Comparison of ENCODE assay signal across 8 cellular contexts in genomic region chr7:107579881-107580715, GRCh38. TPM values are rescaled to one million over a fixed set of nuclear protein-coding genes. Genes with fewer than 3 reads are reported as not detected.
DNase-seq lines count a peak whose midpoint lies in the region; ATAC-seq, FAIRE-seq and TF ChIP-seq lines count a peak whose summit lies in the region.

A gene with protein sequence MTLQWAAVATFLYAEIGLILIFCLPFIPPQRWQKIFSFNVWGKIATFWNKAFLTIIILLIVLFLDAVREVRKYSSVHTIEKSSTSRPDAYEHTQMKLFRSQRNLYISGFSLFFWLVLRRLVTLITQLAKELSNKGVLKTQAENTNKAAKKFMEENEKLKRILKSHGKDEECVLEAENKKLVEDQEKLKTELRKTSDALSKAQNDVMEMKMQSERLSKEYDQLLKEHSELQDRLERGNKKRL (plus strand): TSS chr7:107580246. CDS start chr7:107580773, 527 bp downstream.

- DNase-seq in ACHN = peak; percentile 83
- peak; percentile 75 for DNase-seq in NCI-H2196 (lab: John Stamatoyannopoulos, UW; ENCODE audit: unreplicated experiment)
- DNase-seq in activated CD4-positive, CD25-positive, alpha-beta regulatory T cell (lab: John Stamatoyannopoulos, UW) = peak; percentile 32 to 55 (median 42)
- DNase-seq in central memory CD8-positive, alpha-beta T cell (ENCODE audit: low spot score in 2 of 2) = peak; percentile 36 to 47
- DNase-seq in keratinocyte (ENCODE audit: low read depth, low spot score) = no peak
- DNase-seq in stimulated activated CD4-positive, alpha-beta T cell treated with anti-CD3 and anti-CD28 coated beads, Interleukin-12 subunit alpha, Interleukin-12 subunit beta, amount 100 ng/mL, for 48 hours (ENCODE audit: low read depth in 2 of 3, low spot score in 1 of 3) = peak; percentile 35 to 63 (median 44)

- peak within 1 kb of the TSS; percentile 96 for H3K4me2 ChIP-seq in keratinocyte (ENCODE audit: control insufficient read depth, extremely low read depth, insufficient read depth, low read depth, low read length)

- FAIRE-seq in keratinocyte (lab: Jason Lieb, UNC) = no peak

- in situ Hi-C loops in ACHN (cut with HindIII; ENCODE audit: low pct_ligation_motif_present, low pct_unique_long_range_greater_than_20kb, low sequenced_read_pairs) = no loop called here

- peak within 1 kb of the TSS; percentile 95 for H3K27ac ChIP-seq in keratinocyte (ENCODE audit: control insufficient read depth, insufficient read depth, low read length)

- ATAC-seq in GM18519 (IDR thresholded peaks at IDR 0.05; ENCODE audit: low FRiP score, unreplicated experiment) (peak; percentile 75), HG03025 (IDR thresholded peaks at IDR 0.05; ENCODE audit: low FRiP score, unreplicated experiment) (peak; percentile 90)
- peak; percentile 96 for ATAC-seq in central memory CD8-positive, alpha-beta T cell (replicated peaks; ENCODE audit: extremely low read depth, poor library complexity, severe bottlenecking)

- peak within 1 kb of the TSS; percentile 69 to 94 (median 83) for H3K4me3 ChIP-seq in keratinocyte (ENCODE audit: control insufficient read depth in 2 of 3, extremely low read depth in 1 of 3, insufficient read depth in 2 of 3, low read depth in 1 of 3, low read length in 3 of 3)

- peaks cover 8 to 12% of the 10 kb centered on the region in 2 experiments for H3K36me3 ChIP-seq in keratinocyte (ENCODE audit: control insufficient read depth in 2 of 2, extremely low read depth in 1 of 2, insufficient read depth in 2 of 2, low read length in 2 of 2)

- H2AFZ ChIP-seq in keratinocyte (ENCODE audit: control insufficient read depth, low read length) = peak within 1 kb of the TSS; percentile 89

- H3K4me1 Mint-ChIP-seq in central memory CD8-positive, alpha-beta T cell = peaks cover 18% of the 10 kb centered on the region

- peaks cover 7% of the 10 kb centered on the region for H3K36me3 Mint-ChIP-seq in central memory CD8-positive, alpha-beta T cell (ENCODE audit: insufficient read depth)

- peaks cover 8% of the 10 kb centered on the region for H3K4me1 ChIP-seq in keratinocyte (ENCODE audit: control insufficient read depth, extremely low read depth, insufficient read depth, low read length)

- peak in 2 of 3 experiments; percentile 11 to 32 for TF ChIP-seq CTCF in keratinocyte (optimal IDR thresholded peaks at IDR 0.05 in 1 of 3, IDR thresholded peaks at IDR 0.05 in 1 of 3, conservative IDR thresholded peaks at IDR 0.05 in 1 of 3; ENCODE audit: extremely low read depth in 1 of 3, insufficient read depth in 2 of 3, low read length in 3 of 3)

- no peaks in the 10 kb centered on the region for H3K9me3 ChIP-seq in keratinocyte (ENCODE audit: control insufficient read depth, low read depth, low read length)

- no peaks in the 10 kb centered on the region for H3K27me3 ChIP-seq in keratinocyte (ENCODE audit: control insufficient read depth, extremely low read depth, insufficient read depth, low read length)

- no peaks in the 10 kb centered on the region for H4K20me1 ChIP-seq in keratinocyte (ENCODE audit: control insufficient read depth, extremely low read depth, insufficient read depth, low read length)

- no peaks in the 10 kb centered on the region for H3K9me1 ChIP-seq in keratinocyte (ENCODE audit: control insufficient read depth, extremely low read depth, insufficient read depth, low read length)

- peak within 1 kb of the TSS; percentile 79 for H3K4me3 Mint-ChIP-seq in central memory CD8-positive, alpha-beta T cell

- H3K79me2 ChIP-seq in keratinocyte (ENCODE audit: control insufficient read depth, insufficient read depth, low read length) = peaks cover 54% of the 10 kb centered on the region

- no peaks in the 10 kb centered on the region for H3K9me3 Mint-ChIP-seq in central memory CD8-positive, alpha-beta T cell

- dilution Hi-C loops in keratinocyte (cut with MboI; ENCODE audit: extremely low pct_ligation_motif_present, low sequenced_read_pairs) = no loop called here

- peak within 1 kb of the TSS; percentile 95 for H3K9ac ChIP-seq in keratinocyte (ENCODE audit: control insufficient read depth, extremely low read depth, insufficient read depth, low read length)

- H3K27me3 Mint-ChIP-seq in central memory CD8-positive, alpha-beta T cell = no peaks in the 10 kb centered on the region

- H3K27ac Mint-ChIP-seq in central memory CD8-positive, alpha-beta T cell (ENCODE audit: low read depth) = peak within 1 kb of the TSS; percentile 36

RNA-seq across cellular contexts. Expression of the gene that starts here (rescaled TPM):
- polyA plus RNA-seq in keratinocyte = 57.1 to 141 TPM (median 94.4 TPM) in 3 replicates
- polyA plus RNA-seq in keratinocyte (2011; ENCODE audit: low read depth) = 116 TPM
- polyA plus RNA-seq in keratinocyte (2011; cell fraction: cytosol; rRNA removed) = 43.8 and 90.7 TPM in 2 replicates
- 55.8 and 90.3 TPM in 2 replicates for polyA plus RNA-seq in keratinocyte (2011; cell fraction: nucleus; rRNA removed)
- 34.4 and 124 TPM in 2 replicates for polyA plus RNA-seq in keratinocyte (2012; ENCODE audit: low replicate concordance)
- polyA minus RNA-seq in keratinocyte = 9.2 to 61.3 TPM (median 24.5 TPM) in 3 replicates
- polyA minus RNA-seq in keratinocyte (2011; cell fraction: cytosol; rRNA and poly(A)+ RNA removed) = 31.5 TPM
- 35.9 and 67.1 TPM in 2 replicates for polyA minus RNA-seq in keratinocyte (2011; cell fraction: nucleus; rRNA and poly(A)+ RNA removed)
